ENCODE assay signal across 7 cellular contexts in genomic region chr18:31840499-31840898, GRCh38.
"Had no signal": no experiment of that assay in that cellular context is flagged by ENCODE, and none has a peak within 500 bp of the region (broad histone marks: within the 10 kb centered on the region; RNA-seq: fewer than 3 reads in every experiment).

No MANE protein-coding gene starts in this region.

- ATAC-seq: GM12878 had no signal

- FAIRE-seq: GM12878, GM12891, GM12892, GM18507, GM19239 had no signal

- DNase-seq: GDM1, GF-D8 had no signal

- H3K4me3 ChIP-seq: GM12878 had no signal
